Comparison of ENCODE assay signal across 19 cellular contexts in the genomic region with DNA sequence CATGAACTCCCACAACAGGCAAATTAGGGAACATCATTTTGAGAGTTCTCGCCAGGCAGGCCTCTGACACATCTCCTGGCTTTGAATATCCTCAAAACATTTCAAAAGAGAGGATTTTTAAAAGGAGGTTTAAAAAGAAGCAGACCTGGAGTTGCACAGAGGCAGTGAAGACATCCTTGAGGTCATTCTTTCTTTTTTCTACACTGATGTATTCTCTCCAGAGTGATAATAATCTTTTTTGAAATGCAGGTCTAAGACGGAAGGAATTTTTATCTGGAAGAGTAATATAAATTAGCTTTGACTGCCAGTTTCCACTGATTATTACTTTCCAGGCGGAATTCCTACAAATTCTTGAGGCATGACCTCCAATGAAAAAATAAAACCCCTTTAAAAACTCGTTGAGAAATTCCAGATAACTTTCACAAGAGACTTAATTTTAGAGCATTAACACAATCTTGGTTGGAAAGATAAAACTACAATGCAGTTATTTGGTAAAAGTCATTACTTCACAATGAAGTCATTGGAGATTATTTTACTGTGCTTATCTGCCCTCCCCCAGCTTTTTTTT.
DNase-seq lines count a peak whose midpoint lies in the region; ATAC-seq and TF ChIP-seq lines count a peak whose summit lies in the region.
"Had no signal": no experiment of that assay in that cellular context is flagged by ENCODE, and none has a peak within 500 bp of the region (broad histone marks: within the 10 kb centered on the region; RNA-seq: fewer than 3 reads in every experiment).

No MANE protein-coding gene starts in this region.

- H3K27me3 ChIP-seq in osteoblast (ENCODE audit: insufficient read depth, low read length): no peaks in the 10 kb centered on the region
- H3K27me3 ChIP-seq in SJCRH30: no peaks in the 10 kb centered on the region

- H3K4me1 ChIP-seq in osteoblast (ENCODE audit: insufficient read depth, low read length) (peaks cover 63% of the 10 kb centered on the region), SJCRH30 (no peaks in the 10 kb centered on the region)

- H3K27ac ChIP-seq in VCaP (0 out of 2 replicates have a peak overlapping the region, but pooled peaks have one; percentile 50), osteoblast (ENCODE audit: low read depth, low read length) (peak overlapping the region; percentile 89), SJCRH30 (no peak overlapping the region)

- H3K9me3 ChIP-seq in osteoblast (ENCODE audit: low read depth, low read length) (no peaks in the 10 kb centered on the region), SJCRH30 (replicated peaks) (no peaks in the 10 kb centered on the region)

- H3K4me3 ChIP-seq in AG09309 (ENCODE audit: control insufficient read depth, low read depth, low read length): no peak overlapping the region
- no peak overlapping the region for H3K4me3 ChIP-seq in osteoblast (ENCODE audit: insufficient read depth, low read length)
- no peak overlapping the region for H3K4me3 ChIP-seq in SJCRH30
- H3K4me3 ChIP-seq: GM12878 had no signal

- DNase-seq in AG09309 (ENCODE audit: low read depth) (peak; percentile 87), glomerular visceral epithelial cell (ENCODE audit: extremely low spot score) (peak; percentile 22), osteoblast (ENCODE audit: insufficient read length, low spot score, missing footprints) (peak; percentile 67), SJCRH30 (no peak), islet precursor cell (no peak)
- DNase-seq: activated CD4-positive, alpha-beta T cell treated with anti-CD3 and anti-CD28 coated beads for 36 hours; activated T-cell treated with anti-CD3 and anti-CD28 coated beads, Interleukin-2, amount 50 U/mL, for 48 hours; amniotic stem cell; effector memory CD4-positive, alpha-beta T cell; head of caudate nucleus; NCI-H1092 treated with DMSO at 0.1 percent for 48 hours; NCI-H524; stimulated activated CD4-positive, alpha-beta T cell treated with anti-CD3 and anti-CD28 coated beads, Interleukin-15, amount 100 ng/mL, for 24 hours; T-helper 17 cell had no signal

- H2AFZ ChIP-seq in osteoblast (ENCODE audit: low read length): no peak overlapping the region

- TF ChIP-seq CTCF in AG09309 (IDR thresholded peaks at IDR 0.05; ENCODE audit: control insufficient read depth, insufficient read depth, low read depth, low read length, missing control alignments) (no peak), VCaP (conservative IDR thresholded peaks at IDR 0.05) (no peak), osteoblast (IDR thresholded peaks at IDR 0.05; ENCODE audit: extremely low read depth, low read depth, low read length) (no peak)

- H3K4me2 ChIP-seq in osteoblast (ENCODE audit: insufficient read depth, low read length): peak overlapping the region; percentile 31

- H3K36me3 ChIP-seq in osteoblast (ENCODE audit: insufficient read depth, low read length) (no peaks in the 10 kb centered on the region), SJCRH30 (no peaks in the 10 kb centered on the region)

- H3K79me2 ChIP-seq in osteoblast (ENCODE audit: insufficient read depth, low read length): no peaks in the 10 kb centered on the region

- H4K20me1 ChIP-seq in osteoblast (ENCODE audit: insufficient read depth, low read length): no peaks in the 10 kb centered on the region

- ATAC-seq in HG02970 (IDR thresholded peaks at IDR 0.05; ENCODE audit: low FRiP score, unreplicated experiment) (no peak), HG02981 (IDR thresholded peaks at IDR 0.05; ENCODE audit: unreplicated experiment) (no peak)
- ATAC-seq: activated CD4-positive, alpha-beta T cell treated with anti-CD3 and anti-CD28 coated beads for 36 hours; GM12878; Panc1; T-helper 17 cell had no signal

Comparison
In these comparisons a context has a peak if more than half of its experiments do, and no peak if none do; other contexts are left out.
1. DNase-seq: peak in AG09309 (single experiment), glomerular visceral epithelial cell (single experiment) and osteoblast (single experiment); none in SJCRH30 (0 of 2) and islet precursor cell (single experiment).